ENCODE assay signal across 9 cellular contexts in genomic region chr12:111033281-111034147, GRCh38. TPM values are rescaled to one million over a fixed set of nuclear protein-coding genes. Genes with fewer than 3 reads are reported as not detected.
DNase-seq lines count a peak whose midpoint lies in the region; ATAC-seq and TF ChIP-seq lines count a peak whose summit lies in the region.
"Had no signal": no experiment of that assay in that cellular context is flagged by ENCODE, and none has a peak within 500 bp of the region (broad histone marks: within the 10 kb centered on the region; RNA-seq: fewer than 3 reads in every experiment).

No MANE protein-coding gene starts in this region.

- peaks cover 11% of the 10 kb centered on the region for H3K4me1 ChIP-seq in NT2/D1 (ENCODE audit: insufficient read depth, insufficient read length)

- H3K9me3 Mint-ChIP-seq in glutamatergic neuron (ENCODE audit: unreplicated experiment): peaks cover 6% of the 10 kb centered on the region
- H3K9me3 Mint-ChIP-seq in stimulated activated naive CD8-positive, alpha-beta T cell treated with anti-CD3 and anti-CD28 coated beads, Interleukin-15, amount 100 ng/mL, for 72 hours: no peaks in the 10 kb centered on the region
- H3K9me3 Mint-ChIP-seq: CD4-positive, CD25-positive, alpha-beta regulatory T cell had no signal

- H3K36me3 Mint-ChIP-seq in glutamatergic neuron (ENCODE audit: unreplicated experiment): no peaks in the 10 kb centered on the region
- H3K36me3 Mint-ChIP-seq: CD4-positive, CD25-positive, alpha-beta regulatory T cell had no signal

- no peaks in the 10 kb centered on the region for H3K9me3 ChIP-seq in NT2/D1 (ENCODE audit: insufficient read depth, low read length)

- peak; percentile 89 for TF ChIP-seq CTCF in glutamatergic neuron (IDR thresholded peaks at IDR 0.05; ENCODE audit: partially characterized antibody, unreplicated experiment)

- H3K4me3 ChIP-seq in NT2/D1 (ENCODE audit: insufficient read length, low read depth): peak overlapping the region; percentile 70

- H3K27ac Mint-ChIP-seq in glutamatergic neuron (ENCODE audit: unreplicated experiment): peak overlapping the region; percentile 33
- H3K27ac Mint-ChIP-seq in stimulated activated naive CD8-positive, alpha-beta T cell treated with anti-CD3 and anti-CD28 coated beads, Interleukin-15, amount 100 ng/mL, for 72 hours: no peak overlapping the region
- H3K27ac Mint-ChIP-seq: CD4-positive, CD25-positive, alpha-beta regulatory T cell had no signal

- H3K9ac ChIP-seq in NT2/D1 (ENCODE audit: insufficient read length, low read depth): peak overlapping the region; percentile 86

- H3K27me3 ChIP-seq in NT2/D1 (ENCODE audit: insufficient read depth, insufficient read length): peaks cover 36% of the 10 kb centered on the region

- ATAC-seq in stimulated activated naive CD8-positive, alpha-beta T cell treated with anti-CD3 and anti-CD28 coated beads, Interleukin-15, amount 100 ng/mL, for 72 hours: peak; percentile 39
- no peak for ATAC-seq in HG02970 (IDR thresholded peaks at IDR 0.05; ENCODE audit: low FRiP score, unreplicated experiment)

- peak overlapping the region; percentile 88 for H3K4me3 Mint-ChIP-seq in glutamatergic neuron (ENCODE audit: unreplicated experiment)
- peak overlapping the region; percentile 53 to 65 for H3K4me3 Mint-ChIP-seq in stimulated activated naive CD8-positive, alpha-beta T cell treated with anti-CD3 and anti-CD28 coated beads, Interleukin-15, amount 100 ng/mL, for 72 hours

- H3K4me1 Mint-ChIP-seq in glutamatergic neuron (ENCODE audit: low read depth, unreplicated experiment): peaks cover 21% of the 10 kb centered on the region
- H3K4me1 Mint-ChIP-seq in stimulated activated naive CD8-positive, alpha-beta T cell treated with anti-CD3 and anti-CD28 coated beads, Interleukin-15, amount 100 ng/mL, for 72 hours: peaks cover 26% of the 10 kb centered on the region

- H3K27me3 Mint-ChIP-seq in glutamatergic neuron (ENCODE audit: unreplicated experiment): peaks cover 6% of the 10 kb centered on the region
- peaks cover 81% of the 10 kb centered on the region for H3K27me3 Mint-ChIP-seq in stimulated activated naive CD8-positive, alpha-beta T cell treated with anti-CD3 and anti-CD28 coated beads, Interleukin-15, amount 100 ng/mL, for 72 hours

- H3K36me3 ChIP-seq in NT2/D1 (ENCODE audit: insufficient read depth, insufficient read length, low read length): no peaks in the 10 kb centered on the region

- peak; percentile 59 for DNase-seq in activated effector memory CD4-positive, alpha-beta T cell treated with anti-CD3 and anti-CD28 coated beads, Interleukin-2, amount 50 U/mL, for 16 hours
- no peak for DNase-seq in activated effector memory CD4-positive, alpha-beta T cell treated with Interleukin-2 at 50 U/mL for 16 hours
- DNase-seq in NT2/D1 (ENCODE audit: low read depth, low spot score) (no peak), glutamatergic neuron (peak; percentile 85), globus pallidus (ENCODE audit: low spot score) (no peak)
- no peak for DNase-seq in stimulated activated naive CD8-positive, alpha-beta T cell treated with anti-CD3 and anti-CD28 coated beads, Interleukin-15, amount 100 ng/mL, for 72 hours
- no peak for DNase-seq in stimulated activated CD4-positive, alpha-beta T cell treated with anti-CD3 and anti-CD28 coated beads, Interleukin-2, amount 100 ng/mL, for 48 hours
- DNase-seq: CD4-positive, CD25-positive, alpha-beta regulatory T cell had no signal

RNA-seq across cellular contexts. Expression of gene CUX2, which starts 0.5 kb away (rescaled TPM):
- total RNA-seq in glutamatergic neuron (ENCODE audit: unreplicated experiment): 15.2 TPM

Comparison
In these comparisons a context has a peak if more than half of its experiments do, and no peak if none do; other contexts are left out.
1. DNase-seq: peak in activated effector memory CD4-positive, alpha-beta T cell treated with anti-CD3 and anti-CD28 coated beads, Interleukin-2, amount 50 U/mL, for 16 hours (single experiment) and glutamatergic neuron (single experiment); none in activated effector memory CD4-positive, alpha-beta T cell treated with Interleukin-2 at 50 U/mL for 16 hours (single experiment), NT2/D1 (single experiment), stimulated activated naive CD8-positive, alpha-beta T cell treated with anti-CD3 and anti-CD28 coated beads, Interleukin-15, amount 100 ng/mL, for 72 hours (0 of 2), globus pallidus (single experiment) and stimulated activated CD4-positive, alpha-beta T cell treated with anti-CD3 and anti-CD28 coated beads, Interleukin-2, amount 100 ng/mL, for 48 hours (0 of 2).